In the genomic region with DNA sequence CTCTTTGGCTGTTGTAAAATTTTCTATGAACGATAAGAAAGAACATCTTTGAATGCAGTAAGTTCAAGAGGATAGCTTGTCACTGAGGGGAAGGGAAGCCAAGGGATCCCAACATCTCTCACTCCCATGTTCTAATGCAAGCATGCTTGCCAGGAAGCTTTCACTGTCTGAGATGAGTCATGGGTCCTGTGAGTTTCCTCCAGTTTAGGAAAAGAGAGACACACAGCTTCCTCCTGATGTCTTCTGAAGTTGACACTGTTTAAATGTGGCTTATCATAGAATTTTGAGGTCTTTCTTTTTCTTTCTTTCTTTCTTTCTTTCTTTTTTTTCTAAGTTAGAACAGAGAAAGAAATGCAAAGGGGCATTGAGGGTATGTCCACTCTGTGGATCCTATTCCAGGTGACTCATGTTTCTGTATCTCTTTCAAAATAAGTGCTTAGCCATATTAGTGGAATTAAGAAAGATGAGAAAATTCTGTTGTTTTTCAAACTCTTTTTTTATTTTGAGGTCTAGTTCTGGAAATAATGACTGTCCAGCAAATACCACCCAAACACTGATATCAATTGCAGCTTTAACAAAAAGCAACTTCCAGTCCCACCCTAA, we compare ENCODE assay signal across 9 cellular contexts.
DNase-seq lines count a peak whose midpoint lies in the region; ATAC-seq and TF ChIP-seq lines count a peak whose summit lies in the region.
"Had no signal": no experiment of that assay in that cellular context is flagged by ENCODE, and none has a peak within 500 bp of the region (broad histone marks: within the 10 kb centered on the region; RNA-seq: fewer than 3 reads in every experiment).

No MANE protein-coding gene starts in this region.

- H3K9me3 ChIP-seq in AG04450 (ENCODE audit: control insufficient read depth, insufficient read depth, low read length), result no peaks in the 10 kb centered on the region
- H3K9me3 ChIP-seq: tibial nerve had no signal

- POLR2A ChIA-PET in AG04450 (lab: Yijun Ruan, JAX), result interaction anchor here (0.6 to 1.1 kb wide), 4 partner anchors 51 to 934 kb away, joined by 3 to 5 read pairs (median 3); no protein-coding TSS in a partner anchor
- POLR2A ChIA-PET in activated CD8-positive, alpha-beta T cell treated with anti-CD3 and anti-CD28 coated beads, Interleukin-2, amount 10 ng/mL, durations not matched to agents 7 days and 5 days (lab: Charles Lee), result no interaction called here

- no peaks in the 10 kb centered on the region for H3K4me1 Mint-ChIP-seq in activated CD8-positive, alpha-beta T cell treated with anti-CD3 and anti-CD28 coated beads, Interleukin-2, amount 10 ng/mL, durations not matched to agents 7 days and 5 days (ENCODE audit: low read depth)

- no peak overlapping the region for H3K4me3 Mint-ChIP-seq in activated CD8-positive, alpha-beta T cell treated with anti-CD3 and anti-CD28 coated beads, Interleukin-2, amount 10 ng/mL, durations not matched to agents 7 days and 5 days

- H3K9me3 Mint-ChIP-seq in activated CD8-positive, alpha-beta T cell treated with anti-CD3 and anti-CD28 coated beads, Interleukin-2, amount 10 ng/mL, durations not matched to agents 7 days and 5 days (ENCODE audit: insufficient read depth), result no peaks in the 10 kb centered on the region

- peak overlapping the region; percentile 1; the same call in 1 of the 2 replicates for H3K4me3 ChIP-seq in AG04450 (ENCODE audit: low read depth, low read length)
- H3K4me3 ChIP-seq: tibial nerve had no signal

- H3K27me3 Mint-ChIP-seq in activated CD8-positive, alpha-beta T cell treated with anti-CD3 and anti-CD28 coated beads, Interleukin-2, amount 10 ng/mL, durations not matched to agents 7 days and 5 days (ENCODE audit: low read depth), result no peaks in the 10 kb centered on the region

- H3K27ac Mint-ChIP-seq in activated CD8-positive, alpha-beta T cell treated with anti-CD3 and anti-CD28 coated beads, Interleukin-2, amount 10 ng/mL, durations not matched to agents 7 days and 5 days, result no peak overlapping the region

- CTCF ChIA-PET in AG04450 (lab: Charles Lee), result interaction anchor here (0.6 to 2.5 kb wide), 5 partner anchors 11 to 705 kb away, joined by 3 to 14 read pairs (median 6); no protein-coding TSS in a partner anchor
- CTCF ChIA-PET in activated CD8-positive, alpha-beta T cell treated with anti-CD3 and anti-CD28 coated beads, Interleukin-2, amount 10 ng/mL, durations not matched to agents 7 days and 5 days (lab: Charles Lee), result interaction anchor here (1.5 kb wide), 1 partner anchor 21 kb away, joined by 3 read pairs; no protein-coding TSS in a partner anchor

- TF ChIP-seq CTCF in AG04450 (IDR thresholded peaks at IDR 0.05; ENCODE audit: low read depth, low read length), result no peak

- no peaks in the 10 kb centered on the region for H3K36me3 Mint-ChIP-seq in activated CD8-positive, alpha-beta T cell treated with anti-CD3 and anti-CD28 coated beads, Interleukin-2, amount 10 ng/mL, durations not matched to agents 7 days and 5 days (ENCODE audit: low read depth)

- no peaks in the 10 kb centered on the region for H3K27me3 ChIP-seq in AG04450 (ENCODE audit: control insufficient read depth, insufficient read depth, low read length)
- H3K27me3 ChIP-seq: tibial nerve had no signal

- ATAC-seq in GM21526 (IDR thresholded peaks at IDR 0.05; ENCODE audit: low FRiP score, unreplicated experiment) (no peak), HG03039 (IDR thresholded peaks at IDR 0.05; ENCODE audit: unreplicated experiment) (no peak)
- ATAC-seq in activated CD8-positive, alpha-beta T cell treated with anti-CD3 and anti-CD28 coated beads, Interleukin-2, amount 10 ng/mL, durations not matched to agents 7 days and 5 days, result no peak

- H3K27ac ChIP-seq in AG04450 (ENCODE audit: low read depth, low read length), result peak overlapping the region; percentile 47

- DNase-seq in AG04450 (ENCODE audit: low read depth, low spot score) (peak; percentile 41), NCI-H226 (peak; percentile 81), dermis microvascular lymphatic vessel endothelial cell (ENCODE audit: low read depth in 2 of 2) (peak; percentile 22 to 86), lung microvascular endothelial cell (ENCODE audit: low read depth in 2 of 2) (peak; percentile 60 to 87)
- DNase-seq in activated CD4-positive, alpha-beta T cell treated with anti-CD3 and anti-CD28 coated beads, Interleukin-2, amount 50 U/mL, for 48 hours, result no peak
- DNase-seq in activated CD8-positive, alpha-beta T cell treated with anti-CD3 and anti-CD28 coated beads, Interleukin-2, amount 10 ng/mL, durations not matched to agents 7 days and 5 days, result no peak

Comparison
In these comparisons a context has a peak if more than half of its experiments do, and no peak if none do; other contexts are left out.
1. DNase-seq: peak in AG04450 (single experiment), NCI-H226 (single experiment), dermis microvascular lymphatic vessel endothelial cell (2 of 2) and lung microvascular endothelial cell (2 of 2); none in activated CD4-positive, alpha-beta T cell treated with anti-CD3 and anti-CD28 coated beads, Interleukin-2, amount 50 U/mL, for 48 hours (0 of 2) and activated CD8-positive, alpha-beta T cell treated with anti-CD3 and anti-CD28 coated beads, Interleukin-2, amount 10 ng/mL, durations not matched to agents 7 days and 5 days (single experiment).